ENCODE assay signal across 21 cellular contexts in genomic region chr2:12151716-12152115, GRCh38.
"Had no signal": no experiment of that assay in that cellular context is flagged by ENCODE, and none has a peak within 500 bp of the region (broad histone marks: within the 10 kb centered on the region; RNA-seq: fewer than 3 reads in every experiment).

No MANE protein-coding gene starts in this region.

- H3K9me3 ChIP-seq: esophagus muscularis mucosa, ovary, psoas muscle, suprapubic skin, transverse colon, vagina had no signal

- H3K36me3 Mint-ChIP-seq: activated naive CD4-positive, alpha-beta T cell treated with anti-CD3 and anti-CD28 coated beads, Interleukin-2, amount 10 ng/mL, durations not matched to agents 7 days and 5 days; naive thymus-derived CD8-positive, alpha-beta T cell; WTC11 had no signal

- FAIRE-seq: TTC549 had no signal

- ATAC-seq: activated CD8-positive, alpha-beta T cell treated with anti-CD3 and anti-CD28 coated beads for 36 hours; activated naive CD8-positive, alpha-beta T cell treated with anti-CD3 and anti-CD28 coated beads, Interleukin-2, amount 50 U/mL, for 24 hours; activated T-cell treated with anti-CD3 and anti-CD28 coated beads, Interleukin-2, amount 50 U/mL, for 4 hours; naive thymus-derived CD8-positive, alpha-beta T cell; psoas muscle; right cardiac atrium; stimulated activated naive CD8-positive, alpha-beta T cell treated with anti-CD3 and anti-CD28 coated beads, Interleukin-15, amount 100 ng/mL, for 72 hours; WTC11 had no signal

- H3K4me3 ChIP-seq: esophagus muscularis mucosa, ovary, psoas muscle, skin epidermis, suprapubic skin, transverse colon, vagina had no signal

- H3K4me1 ChIP-seq: psoas muscle had no signal

- H3K4me3 Mint-ChIP-seq: activated CD8-positive, alpha-beta T cell treated with anti-CD3 and anti-CD28 coated beads for 36 hours; activated naive CD4-positive, alpha-beta T cell treated with anti-CD3 and anti-CD28 coated beads, Interleukin-2, amount 10 ng/mL, durations not matched to agents 7 days and 5 days; activated naive CD8-positive, alpha-beta T cell treated with anti-CD3 and anti-CD28 coated beads, Interleukin-2, amount 50 U/mL, for 24 hours; activated T-cell treated with anti-CD3 and anti-CD28 coated beads, Interleukin-2, amount 50 U/mL, for 4 hours; naive thymus-derived CD8-positive, alpha-beta T cell; stimulated activated naive CD8-positive, alpha-beta T cell treated with anti-CD3 and anti-CD28 coated beads, Interleukin-15, amount 100 ng/mL, for 72 hours; T-helper 2 cell treated with Interferon-gamma antibody and Interleukin-4, amounts not matched to agents 5 μg/mL and 100 μg/mL, for 36 hours; WTC11 had no signal

- DNase-seq: activated CD4-positive, alpha-beta T cell treated with anti-CD3 and anti-CD28 coated beads for 4 hours; activated CD8-positive, alpha-beta T cell treated with anti-CD3 and anti-CD28 coated beads for 36 hours; activated naive CD4-positive, alpha-beta T cell treated with anti-CD3 and anti-CD28 coated beads, Interleukin-2, amount 10 ng/mL, durations not matched to agents 7 days and 5 days; activated naive CD8-positive, alpha-beta T cell treated with anti-CD3 and anti-CD28 coated beads, Interleukin-2, amount 50 U/mL, for 24 hours; activated T-cell treated with anti-CD3 and anti-CD28 coated beads, Interleukin-2, amount 50 U/mL, for 4 hours; anterior cingulate cortex; brain microvascular endothelial cell; cortex of kidney; naive thymus-derived CD8-positive, alpha-beta T cell; ovary; psoas muscle; right cardiac atrium; stimulated activated naive CD8-positive, alpha-beta T cell treated with anti-CD3 and anti-CD28 coated beads, Interleukin-15, amount 100 ng/mL, for 72 hours; transverse colon had no signal

- H3K27me3 ChIP-seq: brain microvascular endothelial cell, esophagus muscularis mucosa, ovary, suprapubic skin, transverse colon, vagina had no signal

- H3K27ac ChIP-seq: brain microvascular endothelial cell, esophagus muscularis mucosa, ovary, psoas muscle, skin epidermis, suprapubic skin, transverse colon, vagina had no signal

- H3K4me1 Mint-ChIP-seq: activated naive CD4-positive, alpha-beta T cell treated with anti-CD3 and anti-CD28 coated beads, Interleukin-2, amount 10 ng/mL, durations not matched to agents 7 days and 5 days; activated naive CD8-positive, alpha-beta T cell treated with anti-CD3 and anti-CD28 coated beads, Interleukin-2, amount 50 U/mL, for 24 hours; stimulated activated naive CD8-positive, alpha-beta T cell treated with anti-CD3 and anti-CD28 coated beads, Interleukin-15, amount 100 ng/mL, for 72 hours had no signal

- H3K27me3 Mint-ChIP-seq: activated CD8-positive, alpha-beta T cell treated with anti-CD3 and anti-CD28 coated beads for 36 hours; activated naive CD8-positive, alpha-beta T cell treated with anti-CD3 and anti-CD28 coated beads, Interleukin-2, amount 50 U/mL, for 24 hours; stimulated activated naive CD8-positive, alpha-beta T cell treated with anti-CD3 and anti-CD28 coated beads, Interleukin-15, amount 100 ng/mL, for 72 hours had no signal

- H3K36me3 ChIP-seq: brain microvascular endothelial cell, esophagus muscularis mucosa, ovary, suprapubic skin, transverse colon, vagina had no signal

- H3K27ac Mint-ChIP-seq: activated CD8-positive, alpha-beta T cell treated with anti-CD3 and anti-CD28 coated beads for 36 hours; activated naive CD4-positive, alpha-beta T cell treated with anti-CD3 and anti-CD28 coated beads, Interleukin-2, amount 10 ng/mL, durations not matched to agents 7 days and 5 days; activated naive CD8-positive, alpha-beta T cell treated with anti-CD3 and anti-CD28 coated beads, Interleukin-2, amount 50 U/mL, for 24 hours; stimulated activated naive CD8-positive, alpha-beta T cell treated with anti-CD3 and anti-CD28 coated beads, Interleukin-15, amount 100 ng/mL, for 72 hours; T-helper 2 cell treated with Interferon-gamma antibody and Interleukin-4, amounts not matched to agents 5 μg/mL and 100 μg/mL, for 36 hours; WTC11 had no signal

- H3K9me3 Mint-ChIP-seq: activated CD8-positive, alpha-beta T cell treated with anti-CD3 and anti-CD28 coated beads for 36 hours; activated naive CD4-positive, alpha-beta T cell treated with anti-CD3 and anti-CD28 coated beads, Interleukin-2, amount 10 ng/mL, durations not matched to agents 7 days and 5 days; activated naive CD8-positive, alpha-beta T cell treated with anti-CD3 and anti-CD28 coated beads, Interleukin-2, amount 50 U/mL, for 24 hours; activated T-cell treated with anti-CD3 and anti-CD28 coated beads, Interleukin-2, amount 50 U/mL, for 4 hours; naive thymus-derived CD8-positive, alpha-beta T cell; stimulated activated naive CD8-positive, alpha-beta T cell treated with anti-CD3 and anti-CD28 coated beads, Interleukin-15, amount 100 ng/mL, for 72 hours; T-helper 2 cell treated with Interferon-gamma antibody and Interleukin-4, amounts not matched to agents 5 μg/mL and 100 μg/mL, for 36 hours had no signal
